ENCODE assay signal across 8 cellular contexts in genomic region chr11:73321342-73322110, GRCh38. TPM values are rescaled to one million over a fixed set of nuclear protein-coding genes. Genes with fewer than 3 reads are reported as not detected.
A peak's percentile ranks its signal among the peaks of the same experiment; 100 is the strongest.
DNase-seq lines count a peak whose midpoint lies in the region; ATAC-seq and TF ChIP-seq lines count a peak whose summit lies in the region.

No MANE protein-coding gene starts in this region.

- DNase-seq in AG10803 (ENCODE audit: low read depth) (peak; percentile 65), MV-4-11 (lab: John Stamatoyannopoulos, UW) (peak; percentile 10), naive B cell (no peak), NOMO-1 (lab: John Stamatoyannopoulos, UW; ENCODE audit: unreplicated experiment in 2 of 2) (no peak), cerebellum (ENCODE audit: low spot score) (no peak), NOMO-1 treated with DMSO at 0.1 percent for 48 hours (lab: John Stamatoyannopoulos, UW; ENCODE audit: unreplicated experiment) (no peak)

- ATAC-seq in naive B cell (ENCODE audit: low read depth in 2 of 2): peak; percentile 32 to 34
- ATAC-seq in HG02763 (IDR thresholded peaks at IDR 0.05; ENCODE audit: unreplicated experiment): no peak

- no peak overlapping the region for H3K4me3 ChIP-seq in AG10803 (ENCODE audit: low read length)
- no peak overlapping the region for H3K4me3 ChIP-seq in duodenal mucosa (ENCODE audit: low read depth in 1 of 2, low read length in 2 of 2)

- no peak; the same call in 1 of the 2 replicates for TF ChIP-seq CTCF in AG10803 (conservative IDR thresholded peaks at IDR 0.05; ENCODE audit: low read length)

- no peaks in the 10 kb centered on the region for H3K9me3 ChIP-seq in duodenal mucosa (ENCODE audit: control insufficient read depth in 1 of 2, low read length in 2 of 2)

- no peaks in the 10 kb centered on the region for H3K36me3 Mint-ChIP-seq in naive B cell

- H3K27me3 Mint-ChIP-seq in naive B cell: peaks cover 15 to 26% (median 15%) of the 10 kb centered on the region in 3 donors

- H3K9me3 Mint-ChIP-seq in naive B cell: no peaks in the 10 kb centered on the region

- H3K27ac Mint-ChIP-seq in naive B cell: peak overlapping the region; percentile 34 to 98 (median 88)

- peak overlapping the region in 4 of 8 donors; percentile 18 to 65 (median 44) for H3K4me3 Mint-ChIP-seq in naive B cell

- peaks cover 38 to 41% of the 10 kb centered on the region in 2 donors for H3K4me1 ChIP-seq in duodenal mucosa (ENCODE audit: control insufficient read depth in 1 of 2, insufficient read depth in 2 of 2, low read length in 2 of 2)

- H3K4me1 Mint-ChIP-seq in naive B cell: peaks cover 19 to 21% (median 21%) of the 10 kb centered on the region in 3 donors

- no peaks in the 10 kb centered on the region for H3K36me3 ChIP-seq in duodenal mucosa (ENCODE audit: control insufficient read depth in 1 of 2, insufficient read depth in 2 of 2, low read length in 2 of 2)

- no peak overlapping the region for H3K9ac ChIP-seq in duodenal mucosa (ENCODE audit: low read depth in 1 of 2, low read length in 2 of 2)

- no peaks in the 10 kb centered on the region for H3K27me3 ChIP-seq in duodenal mucosa (ENCODE audit: control insufficient read depth in 1 of 2, insufficient read depth in 2 of 2, low read length in 2 of 2)

- H3K27ac ChIP-seq in duodenal mucosa (ENCODE audit: low read depth, low read length): peak overlapping the region; percentile 33

RNA-seq across cellular contexts. Expression of gene ARHGEF17, which starts 13.4 kb away (rescaled TPM):
- not detected for polyA plus RNA-seq in naive B cell (ENCODE audit: low read depth in 6 of 6)
- 33.0 TPM for total RNA-seq in cerebellum

RNA-seq across cellular contexts. Expression of gene P2RY6, which starts 49.4 kb away (rescaled TPM):
- polyA plus RNA-seq in naive B cell (ENCODE audit: low read depth in 6 of 6): not detected
- total RNA-seq in cerebellum: 0.27 TPM

RNA-seq across cellular contexts. Expression of gene RELT, which starts 54.7 kb away (rescaled TPM):
- polyA plus RNA-seq in naive B cell (ENCODE audit: low read depth in 6 of 6): 10 to 100 TPM; 16.3 to 35.1 (median 21.2) TPM
- total RNA-seq in cerebellum: 4.4 TPM

Comparison
In these comparisons a context has a peak if more than half of its experiments do, and no peak if none do; other contexts are left out.
1. DNase-seq: peak in AG10803 (single experiment) and MV-4-11 (single experiment); none in naive B cell (single experiment), NOMO-1 (0 of 2), cerebellum (single experiment) and NOMO-1 treated with DMSO at 0.1 percent for 48 hours (single experiment).